In the genomic region with DNA sequence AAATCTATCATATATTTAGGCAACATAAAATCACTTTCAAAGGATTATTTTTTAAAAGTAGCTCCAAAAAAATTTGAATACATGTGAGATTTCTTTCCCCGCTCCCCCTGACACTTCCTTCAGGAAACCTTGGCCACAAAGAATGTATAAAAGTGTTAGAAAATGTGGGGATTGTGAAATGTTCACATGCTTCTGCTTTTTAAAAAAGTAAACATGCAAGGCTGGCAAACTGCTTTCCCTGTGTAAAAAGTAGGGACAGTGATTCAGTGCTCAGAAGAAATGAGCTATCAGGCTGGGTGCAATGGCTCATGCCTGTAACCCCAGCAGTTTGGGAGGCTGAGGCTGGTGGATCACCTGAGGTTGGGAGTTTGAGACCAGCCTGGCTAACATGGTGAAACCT, we compare ENCODE assay signal across 16 cellular contexts. TPM values are rescaled to one million over a fixed set of nuclear protein-coding genes. Genes with fewer than 3 reads are reported as not detected.
DNase-seq lines count a peak whose midpoint lies in the region; ATAC-seq and TF ChIP-seq lines count a peak whose summit lies in the region.
"Had no signal": no experiment of that assay in that cellular context is flagged by ENCODE, and none has a peak within 500 bp of the region (broad histone marks: within the 10 kb centered on the region; RNA-seq: fewer than 3 reads in every experiment).

No MANE protein-coding gene starts in this region.

- POLR2A ChIA-PET in naive thymus-derived CD4-positive, alpha-beta T cell (lab: Charles Lee) = no interaction called here

- H3K36me3 ChIP-seq in naive thymus-derived CD4-positive, alpha-beta T cell (ENCODE audit: control insufficient read depth in 2 of 3, insufficient read depth in 3 of 3, low read length in 3 of 3) = peaks cover 0 to 18% (median 0%) of the 10 kb centered on the region in 3 experiments

- ATAC-seq in naive thymus-derived CD4-positive, alpha-beta T cell = peak; percentile 60
- ATAC-seq in HG03025 (IDR thresholded peaks at IDR 0.05; ENCODE audit: low FRiP score, unreplicated experiment) = no peak
- ATAC-seq in GM21825 (IDR thresholded peaks at IDR 0.05; ENCODE audit: unreplicated experiment) = no peak
- ATAC-seq in GM21381 (IDR thresholded peaks at IDR 0.05; ENCODE audit: unreplicated experiment) = no peak

- intact Hi-C loops in naive thymus-derived CD4-positive, alpha-beta T cell (cut with micrococcal nuclease) = no loop called here
- intact Hi-C loops in head of caudate nucleus (cut with DNase I) = no loop called here

- H3K4me1 ChIP-seq in naive thymus-derived CD4-positive, alpha-beta T cell (ENCODE audit: control insufficient read depth in 2 of 2, insufficient read depth in 2 of 2, low read length in 2 of 2) = no peaks in the 10 kb centered on the region
- H3K4me1 ChIP-seq: BE2C, esophagus muscularis mucosa had no signal

- CTCF ChIA-PET in naive thymus-derived CD4-positive, alpha-beta T cell (lab: Charles Lee) = no interaction called here

- H3K27ac ChIP-seq in naive thymus-derived CD4-positive, alpha-beta T cell (ENCODE audit: low read depth, low read length) = no peak overlapping the region
- H3K27ac ChIP-seq: esophagus muscularis mucosa had no signal

- no peak overlapping the region for H3K4me3 Mint-ChIP-seq in naive thymus-derived CD4-positive, alpha-beta T cell
- H3K4me3 Mint-ChIP-seq: immature natural killer cell had no signal

- H3K9me3 Mint-ChIP-seq in naive thymus-derived CD4-positive, alpha-beta T cell = no peaks in the 10 kb centered on the region
- H3K9me3 Mint-ChIP-seq: immature natural killer cell had no signal

- peak; percentile 26 for DNase-seq in EL
- DNase-seq in NB4 (ENCODE audit: low read depth) = peak; percentile 79
- DNase-seq in epithelial cell of esophagus (ENCODE audit: low read depth) = peak; percentile 15
- DNase-seq in naive thymus-derived CD4-positive, alpha-beta T cell = no peak
- no peak for DNase-seq in head of caudate nucleus
- DNase-seq: BE2C; cortex of kidney; H7; immature natural killer cell; NCI-H2107; stimulated activated CD4-positive, alpha-beta T cell treated with anti-CD3 and anti-CD28 coated beads, Interleukin-2, amount 100 ng/mL, for 48 hours had no signal

- no peak overlapping the region for H3K27ac Mint-ChIP-seq in naive thymus-derived CD4-positive, alpha-beta T cell
- H3K27ac Mint-ChIP-seq: immature natural killer cell, progenitor cell of endocrine pancreas had no signal

- no peak for TF ChIP-seq POLR2A in NB4 (IDR thresholded peaks at IDR 0.05; ENCODE audit: extremely low read depth, insufficient read length)

- H3K27me3 Mint-ChIP-seq in naive thymus-derived CD4-positive, alpha-beta T cell = peaks cover 0 to 5% (median 0%) of the 10 kb centered on the region in 5 donors

- no peaks in the 10 kb centered on the region for H3K4me1 Mint-ChIP-seq in naive thymus-derived CD4-positive, alpha-beta T cell
- H3K4me1 Mint-ChIP-seq: immature natural killer cell had no signal

- no peaks in the 10 kb centered on the region for H3K27me3 ChIP-seq in naive thymus-derived CD4-positive, alpha-beta T cell (ENCODE audit: control insufficient read depth in 2 of 2, insufficient read depth in 2 of 2, low read length in 2 of 2)
- H3K27me3 ChIP-seq: BE2C, esophagus muscularis mucosa had no signal

- no peak overlapping the region for H3K4me3 ChIP-seq in NB4 (ENCODE audit: low read depth, low read length)
- H3K4me3 ChIP-seq in epithelial cell of esophagus (ENCODE audit: low read length) = no peak overlapping the region
- H3K4me3 ChIP-seq in naive thymus-derived CD4-positive, alpha-beta T cell (ENCODE audit: low read length) = no peak overlapping the region
- H3K4me3 ChIP-seq: esophagus muscularis mucosa had no signal

- no peaks in the 10 kb centered on the region for H3K9me3 ChIP-seq in naive thymus-derived CD4-positive, alpha-beta T cell (ENCODE audit: control insufficient read depth in 2 of 3, low read length in 3 of 3)
- H3K9me3 ChIP-seq: BE2C, esophagus muscularis mucosa had no signal

- peaks cover 4 to 29% (median 15%) of the 10 kb centered on the region in 5 donors for H3K36me3 Mint-ChIP-seq in naive thymus-derived CD4-positive, alpha-beta T cell

- TF ChIP-seq CTCF in NB4 (IDR thresholded peaks at IDR 0.05; ENCODE audit: low read depth, low read length) = no peak
- TF ChIP-seq CTCF in epithelial cell of esophagus (IDR thresholded peaks at IDR 0.05; ENCODE audit: insufficient read depth, low read depth, low read length, missing control alignments) = no peak

RNA-seq across cellular contexts. Expression of gene MBIP, which starts 26.6 kb away (rescaled TPM):
- total RNA-seq in naive thymus-derived CD4-positive, alpha-beta T cell = 10 to 100 TPM; 22.5 to 42.7 (median 24.6) TPM
- polyA plus RNA-seq in naive thymus-derived CD4-positive, alpha-beta T cell = 10 to 100 TPM; 24.7 to 29.3 TPM

Comparison
In these comparisons a context has a peak if more than half of its experiments do, and no peak if none do; other contexts are left out.
1. DNase-seq: peak in EL (single experiment), NB4 (single experiment) and epithelial cell of esophagus (single experiment); none in naive thymus-derived CD4-positive, alpha-beta T cell (0 of 9) and head of caudate nucleus (0 of 42).